8 cellular contexts compared by ENCODE assay signal in the genomic region with DNA sequence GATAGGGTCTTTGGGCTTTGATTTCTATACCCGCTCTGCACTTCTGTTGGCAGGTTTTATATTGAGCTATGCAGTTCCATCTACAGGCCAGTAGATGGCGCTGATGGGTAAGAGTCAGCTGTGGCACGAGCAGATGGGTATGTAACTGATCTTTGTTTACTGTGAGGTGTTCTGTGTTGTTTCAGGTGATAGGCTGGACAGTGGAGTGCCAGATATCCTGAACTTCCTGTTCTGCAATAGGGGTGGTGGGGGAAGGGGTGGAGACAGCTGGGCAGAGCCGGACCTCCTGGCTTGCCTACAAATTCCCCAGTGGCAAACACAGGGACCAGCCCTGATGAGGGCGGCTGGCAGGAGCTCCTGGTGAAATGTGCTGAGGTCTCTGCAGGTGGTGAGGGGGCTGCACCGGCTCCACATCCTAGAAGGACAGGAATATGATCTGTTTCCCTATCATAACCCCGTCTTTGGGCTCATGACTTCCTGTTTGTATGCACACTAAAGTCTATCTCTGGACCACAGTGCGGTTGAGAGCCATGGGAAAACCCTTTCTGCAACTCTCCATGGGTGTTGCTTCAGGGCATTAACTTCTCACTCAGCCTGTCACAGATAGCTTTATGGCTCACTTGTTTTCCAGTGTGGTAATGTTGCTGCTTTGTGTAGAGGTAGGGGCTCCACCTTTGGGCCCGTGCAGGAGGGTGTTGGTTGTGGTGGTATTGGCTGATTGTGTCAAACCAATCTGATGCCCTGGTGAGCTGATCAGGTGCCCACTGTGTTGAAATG. TPM values are rescaled to one million over a fixed set of nuclear protein-coding genes. Genes with fewer than 3 reads are reported as not detected.
DNase-seq lines count a peak whose midpoint lies in the region; ATAC-seq and TF ChIP-seq lines count a peak whose summit lies in the region.

No MANE protein-coding gene starts in this region.

- no peak overlapping the region for H2BK120ac ChIP-seq in mesenchymal stem cell (ENCODE audit: low read depth, low read length)

- POLR2A ChIA-PET in BJ (lab: Charles Lee): interaction anchor here (0.7 kb wide), 1 partner anchor 247 kb away, joined by 3 read pairs; no protein-coding TSS in a partner anchor

- H2BK15ac ChIP-seq in mesenchymal stem cell (ENCODE audit: low read depth, poor library complexity, severe bottlenecking): no peak overlapping the region

- 34% methylated on average over 9 of the region's 9 CpGs for WGBS in mesenchymal stem cell
- 14 to 28% (median 22%) methylated on average over 9 of the region's 9 CpGs for WGBS in stomach, 5 donors

- H3K9ac ChIP-seq in mesenchymal stem cell (ENCODE audit: low read length): no peak overlapping the region

- TF ChIP-seq CTCF in BJ (IDR thresholded peaks at IDR 0.05; ENCODE audit: insufficient read depth, low read depth, low read length): peak; percentile 92
- TF ChIP-seq CTCF in stomach (IDR thresholded peaks at IDR 0.05): peak in 5 of 7 experiments; percentile 83 to 96 (median 89)

- no peak overlapping the region for H4K91ac ChIP-seq in mesenchymal stem cell (ENCODE audit: low read length)

- H3K36me3 ChIP-seq in BJ (ENCODE audit: control insufficient read depth, insufficient read depth, low read length) (no peaks in the 10 kb centered on the region), mesenchymal stem cell (ENCODE audit: control insufficient read depth in 1 of 2, insufficient read depth in 2 of 2, low read depth in 1 of 2, low read length in 2 of 2) (no peaks in the 10 kb centered on the region), stomach (no peaks in the 10 kb centered on the region)
- H3K36me3 ChIP-seq in effector memory CD4-positive, alpha-beta T cell (ENCODE audit: control insufficient read depth, insufficient read depth, low read length): no peaks in the 10 kb centered on the region

- intact Hi-C loops in stomach (cut with DNase I; ENCODE audit: low total_unique reads): loop anchor here (10.0 kb wide), 1 partner anchor 254 kb away; no protein-coding TSS in a partner anchor

- no peaks in the 10 kb centered on the region for H3K9me3 ChIP-seq in effector memory CD4-positive, alpha-beta T cell (ENCODE audit: control insufficient read depth, low read length)
- H3K9me3 ChIP-seq in mesenchymal stem cell (ENCODE audit: control insufficient read depth, low read length) (no peaks in the 10 kb centered on the region), stomach (peaks cover 0 to 7% (median 0%) of the 10 kb centered on the region in 4 donors)

- no peak for TF ChIP-seq POLR2A in stomach (IDR thresholded peaks at IDR 0.05)

- no peak overlapping the region for H3K23ac ChIP-seq in mesenchymal stem cell (ENCODE audit: low read length in 2 of 2)

- no peak overlapping the region for H2AK5ac ChIP-seq in mesenchymal stem cell (ENCODE audit: low read length, severe bottlenecking)

- H3K27ac ChIP-seq in effector memory CD4-positive, alpha-beta T cell (ENCODE audit: insufficient read depth, low read length, poor library complexity, severe bottlenecking): no peak overlapping the region
- H3K27ac ChIP-seq in mesenchymal stem cell (ENCODE audit: low read length, poor library complexity, severe bottlenecking) (no peak overlapping the region), stomach (no peak overlapping the region)

- H3K4me2 ChIP-seq in mesenchymal stem cell (ENCODE audit: low read length, poor library complexity, severe bottlenecking): peak overlapping the region; percentile 54

- H3K4me3 ChIP-seq in BJ (ENCODE audit: low read depth, low read length) (no peak overlapping the region), mesenchymal stem cell (ENCODE audit: insufficient read depth in 1 of 2, low read depth in 1 of 2, low read length in 2 of 2) (no peak overlapping the region), stomach (no peak overlapping the region)
- no peak overlapping the region for H3K4me3 ChIP-seq in effector memory CD4-positive, alpha-beta T cell (ENCODE audit: insufficient read depth, low read depth, low read length, poor library complexity, severe bottlenecking)

- peak overlapping the region in 1 of 2 experiments; percentile 50 for H3K18ac ChIP-seq in mesenchymal stem cell (ENCODE audit: low read depth in 1 of 2, low read length in 2 of 2)

- no peak overlapping the region for H3K4ac ChIP-seq in mesenchymal stem cell (ENCODE audit: low read depth in 1 of 2, low read length in 2 of 2)

- no peak for DNase-seq in BJ (ENCODE audit: low read depth)
- peak; percentile 51 for DNase-seq in NCI-H345 treated with DMSO at 0.1 percent for 48 hours (lab: John Stamatoyannopoulos, UW; ENCODE audit: unreplicated experiment)
- peak; percentile 19 for DNase-seq in activated CD4-positive, alpha-beta T cell treated with anti-CD3 and anti-CD28 coated beads for 1 hour
- peak in 2 of 3 donors; percentile 18 to 35 for DNase-seq in effector memory CD4-positive, alpha-beta T cell
- peak; percentile 67 for DNase-seq in mesenchymal stem cell
- peak; percentile 49 for DNase-seq in stomach

- no peak overlapping the region for H3K14ac ChIP-seq in mesenchymal stem cell (ENCODE audit: low read length in 2 of 2)

- ATAC-seq in GM18873 (IDR thresholded peaks at IDR 0.05; ENCODE audit: low FRiP score, unreplicated experiment) (peak; percentile 78), HG03175 (IDR thresholded peaks at IDR 0.05; ENCODE audit: unreplicated experiment) (peak; percentile 85)

- no peak overlapping the region for H2BK5ac ChIP-seq in mesenchymal stem cell (ENCODE audit: low read depth, low read length, poor library complexity, severe bottlenecking)

- H3K4me1 ChIP-seq in effector memory CD4-positive, alpha-beta T cell (ENCODE audit: control insufficient read depth, insufficient read depth, low read length, poor library complexity, severe bottlenecking): peaks cover 2% of the 10 kb centered on the region
- peaks cover 3% of the 10 kb centered on the region for H3K4me1 ChIP-seq in mesenchymal stem cell (ENCODE audit: control insufficient read depth, insufficient read depth, low read depth, low read length)
- peaks cover 0 to 9% (median 7%) of the 10 kb centered on the region in 4 donors for H3K4me1 ChIP-seq in stomach

- CTCF ChIA-PET in BJ (lab: Yijun Ruan, JAX): interaction anchor here (0.6 to 4.4 kb wide), 44 partner anchors 8 to 1316 kb away, joined by 3 to 90 read pairs (median 4); partner anchors contain the start of genes FAM98B and RASGRP1

- H2BK12ac ChIP-seq in mesenchymal stem cell (ENCODE audit: low read length in 2 of 2): no peak overlapping the region

- H4K8ac ChIP-seq in mesenchymal stem cell (ENCODE audit: low read length): no peak overlapping the region

- H3K79me1 ChIP-seq in mesenchymal stem cell (replicated peaks; ENCODE audit: low read length, poor library complexity, severe bottlenecking): no peaks in the 10 kb centered on the region

- no peak for TF ChIP-seq EP300 in stomach (IDR thresholded peaks at IDR 0.05)

- peak overlapping the region; percentile 81 for H2AFZ ChIP-seq in mesenchymal stem cell (ENCODE audit: low read depth, low read length)

- H3K27me3 ChIP-seq in BJ (ENCODE audit: control insufficient read depth, insufficient read depth, low read length): peaks cover 8% of the 10 kb centered on the region
- no peaks in the 10 kb centered on the region for H3K27me3 ChIP-seq in effector memory CD4-positive, alpha-beta T cell (replicated peaks; ENCODE audit: control insufficient read depth, insufficient read depth, low read length, poor library complexity, severe bottlenecking)
- peaks cover 0 to 6% of the 10 kb centered on the region in 2 experiments for H3K27me3 ChIP-seq in mesenchymal stem cell (ENCODE audit: control insufficient read depth in 1 of 2, insufficient read depth in 1 of 2, low read length in 2 of 2)
- H3K27me3 ChIP-seq in stomach: peaks cover 0 to 4% (median 0%) of the 10 kb centered on the region in 3 donors

RNA-seq across cellular contexts. Expression of gene FAM98B, which starts 13.4 kb away (rescaled TPM):
- polyA plus RNA-seq in BJ (2011; rRNA removed) (4.9 and 8.1 TPM in 2 replicates), stomach (10 to 100 TPM in 1 of 3 donors, 1 to 10 TPM in 2; 6.3 to 11.5 (median 8.8) TPM)
- 2.0 and 3.9 TPM in 2 replicates for polyA minus RNA-seq in BJ (2011; rRNA and poly(A)+ RNA removed)
- polyA plus RNA-seq in mesenchymal stem cell (2013, experiment 1 of 2): 19.2 TPM
- polyA plus RNA-seq in mesenchymal stem cell (2013, experiment 2 of 2): 21.0 TPM
- 10 to 100 TPM in 2 of 5 donors, 1 to 10 TPM in 3; 1.7 to 61.3 (median 8.5) TPM for total RNA-seq in stomach
